Comparison of ENCODE assay signal across 10 cellular contexts in the genomic region with DNA sequence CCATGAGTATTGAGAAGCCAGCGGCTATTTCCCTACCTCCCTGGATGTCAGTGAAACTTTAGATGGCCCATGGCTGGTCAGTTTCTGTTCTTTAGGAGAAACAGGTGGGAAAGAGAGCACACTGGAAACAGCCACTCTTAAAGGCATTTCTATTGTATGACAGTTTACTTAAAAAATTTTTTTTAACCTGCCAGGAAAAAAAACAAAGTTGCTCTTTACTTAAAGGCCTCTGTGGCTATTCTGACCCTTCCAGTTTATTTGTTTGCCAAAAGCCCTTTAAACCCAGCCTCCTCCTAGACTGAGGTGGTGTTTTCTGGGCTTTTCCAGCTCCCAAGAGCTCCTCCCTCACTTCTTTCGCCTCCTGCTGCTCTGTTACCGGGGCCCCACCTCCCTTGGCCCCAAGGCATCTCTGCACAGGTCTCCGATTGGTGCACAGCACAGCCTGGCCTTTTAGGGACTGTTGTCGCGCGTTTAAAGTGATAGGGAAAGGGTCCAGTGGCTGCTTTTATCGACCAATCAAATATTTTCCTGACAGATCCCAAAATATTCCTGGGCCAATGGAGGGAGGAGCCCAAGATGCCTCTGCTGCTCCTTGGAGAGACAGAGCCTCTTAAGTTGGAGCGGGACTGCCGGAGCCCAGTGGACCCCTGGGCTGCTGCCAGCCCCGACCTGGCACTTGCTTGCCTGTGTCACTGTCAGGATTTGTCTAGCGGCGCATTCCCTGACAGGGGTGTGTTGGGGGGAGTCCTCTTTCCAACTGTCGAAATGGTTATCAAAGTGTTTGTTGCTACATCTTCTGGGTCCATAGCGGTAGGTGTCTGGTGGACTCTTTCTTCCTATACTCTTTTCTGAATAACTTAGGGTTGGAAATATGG. TPM values are rescaled to one million over a fixed set of nuclear protein-coding genes. Genes with fewer than 3 reads are reported as not detected.
DNase-seq lines count a peak whose midpoint lies in the region; ATAC-seq and TF ChIP-seq lines count a peak whose summit lies in the region.
"Had no signal": no experiment of that assay in that cellular context is flagged by ENCODE, and none has a peak within 500 bp of the region (broad histone marks: within the 10 kb centered on the region; RNA-seq: fewer than 3 reads in every experiment).

Gene SH3BGR, plus strand, starts transcription at position 639 of the 875 bp plus-strand sequence. Its CDS starts 127 bp downstream, at position 766.

- H3K36me3 ChIP-seq in SJCRH30: no peaks in the 10 kb centered on the region

- intact Hi-C loops in head of caudate nucleus (cut with DNase I): no loop called here

- peak within 1 kb of the TSS; percentile 57 for H3K27ac ChIP-seq in SJCRH30

- DNase-seq in AG10803 (ENCODE audit: low read depth) (peak; percentile 33), SJCRH30 (peak; percentile 73 to 86), head of caudate nucleus (peak in 37 of 42 donors; percentile 9 to 70 (median 48)), activated T-cell treated with anti-CD3 and anti-CD28 coated beads for 4 hours (no peak), RKO (ENCODE audit: low spot score) (no peak)

- H3K9me3 Mint-ChIP-seq in nephron: no peaks in the 10 kb centered on the region
- H3K9me3 Mint-ChIP-seq: IgD-negative memory B cell had no signal

- H3K9me3 ChIP-seq in SJCRH30 (replicated peaks): no peaks in the 10 kb centered on the region; the same call in 1 of the 2 replicates

- peaks cover 46% of the 10 kb centered on the region for H3K4me1 Mint-ChIP-seq in nephron

- ATAC-seq in GM19397 (IDR thresholded peaks at IDR 0.05; ENCODE audit: unreplicated experiment) (no peak), GM21717 (IDR thresholded peaks at IDR 0.05; ENCODE audit: unreplicated experiment) (no peak)

- H3K27ac Mint-ChIP-seq in nephron: peak within 1 kb of the TSS; percentile 60 to 76 (median 63)
- H3K27ac Mint-ChIP-seq: IgD-negative memory B cell had no signal

- H3K27me3 ChIP-seq in SJCRH30: no peaks in the 10 kb centered on the region

- peaks cover 9% of the 10 kb centered on the region; the same call in 1 of the 2 replicates for H3K4me1 ChIP-seq in SJCRH30

- H3K36me3 Mint-ChIP-seq in nephron (ENCODE audit: low read depth): no peaks in the 10 kb centered on the region
- H3K36me3 Mint-ChIP-seq: CD14-positive monocyte, IgD-negative memory B cell had no signal

- peak within 1 kb of the TSS; percentile 37 to 81 (median 62) for H3K4me3 Mint-ChIP-seq in nephron
- H3K4me3 Mint-ChIP-seq: CD14-positive monocyte had no signal

- H3K27me3 Mint-ChIP-seq in nephron (ENCODE audit: low read depth): no peaks in the 10 kb centered on the region
- H3K27me3 Mint-ChIP-seq: IgD-negative memory B cell had no signal

- H3K4me3 ChIP-seq in AG10803 (ENCODE audit: low read length) (peak within 1 kb of the TSS; percentile 37), SJCRH30 (peak within 1 kb of the TSS; percentile 52)

- TF ChIP-seq CTCF in AG10803 (conservative IDR thresholded peaks at IDR 0.05; ENCODE audit: low read length) (no peak), nephron (IDR thresholded peaks at IDR 0.05; ENCODE audit: unreplicated experiment in 3 of 3) (no peak)

RNA-seq across cellular contexts. Expression of gene SH3BGR, which starts in this region (rescaled TPM):
- total RNA-seq in SJCRH30 (2014; rRNA removed; shearing (Covaris generic)): 8.3 and 9.6 TPM in 2 replicates

Comparison
In these comparisons a context has a peak if more than half of its experiments do, and no peak if none do; other contexts are left out.
1. DNase-seq: peak in AG10803 (single experiment), SJCRH30 (2 of 2) and head of caudate nucleus (37 of 42); none in activated T-cell treated with anti-CD3 and anti-CD28 coated beads for 4 hours (single experiment) and RKO (single experiment).